14 cellular contexts compared by ENCODE assay signal in genomic region chr16:78903237-78903636, GRCh38.
A peak's percentile ranks its signal among the peaks of the same experiment; 100 is the strongest.
DNase-seq lines count a peak whose midpoint lies in the region; ATAC-seq lines count a peak whose summit lies in the region.
"Had no signal": no experiment of that assay in that cellular context is flagged by ENCODE, and none has a peak within 500 bp of the region (broad histone marks: within the 10 kb centered on the region; RNA-seq: fewer than 3 reads in every experiment).

No MANE protein-coding gene starts in this region.

- CTCF ChIA-PET in activated CD4-positive, alpha-beta T cell treated with anti-CD3 and anti-CD28 coated beads for 36 hours (lab: Charles Lee) = interaction anchor here (1.0 kb wide), 1 partner anchor 9 kb away, joined by 3 read pairs; no protein-coding TSS in a partner anchor

- ATAC-seq in activated CD4-positive, alpha-beta T cell treated with anti-CD3 and anti-CD28 coated beads for 36 hours = peak; percentile 22
- no peak for ATAC-seq in GM18502 (IDR thresholded peaks at IDR 0.05; ENCODE audit: poor library complexity, unreplicated experiment)
- ATAC-seq: CD8-positive, alpha-beta T cell had no signal

- POLR2A ChIA-PET in activated CD4-positive, alpha-beta T cell treated with anti-CD3 and anti-CD28 coated beads for 36 hours (lab: Charles Lee) = interaction anchor here (0.6 to 0.8 kb wide), 2 partner anchors 14 to 15 kb away, joined by 3 to 4 read pairs; no protein-coding TSS in a partner anchor

- no peaks in the 10 kb centered on the region for H3K27me3 Mint-ChIP-seq in activated CD4-positive, alpha-beta T cell treated with anti-CD3 and anti-CD28 coated beads for 36 hours

- no peaks in the 10 kb centered on the region for H3K9me3 Mint-ChIP-seq in activated CD4-positive, alpha-beta T cell treated with anti-CD3 and anti-CD28 coated beads for 36 hours (ENCODE audit: low read depth)

- peaks cover 33% of the 10 kb centered on the region for H3K4me1 Mint-ChIP-seq in activated CD4-positive, alpha-beta T cell treated with anti-CD3 and anti-CD28 coated beads for 36 hours
- H3K4me1 Mint-ChIP-seq: CD14-positive monocyte had no signal

- intact Hi-C loops in activated CD4-positive, alpha-beta T cell treated with anti-CD3 and anti-CD28 coated beads for 36 hours (cut with DNase I, micrococcal nuclease) = loop anchor here (5.0 kb wide), 3 partner anchors 104 to 364 kb away; no protein-coding TSS in a partner anchor

- H3K4me3 Mint-ChIP-seq in activated CD4-positive, alpha-beta T cell treated with anti-CD3 and anti-CD28 coated beads for 36 hours = no peak overlapping the region
- H3K4me3 Mint-ChIP-seq: CD14-positive monocyte; CD8-positive, alpha-beta T cell; H9 had no signal

- DNase-seq in activated CD4-positive, alpha-beta T cell treated with anti-CD3 and anti-CD28 coated beads for 36 hours = no peak
- DNase-seq in activated CD4-positive, alpha-beta T cell treated with anti-CD3 and anti-CD28 coated beads, Interleukin-2, amount 50 U/mL, for 48 hours = no peak
- DNase-seq in Caki2 (ENCODE audit: low read depth) (peak; percentile 3), NAMALWA (ENCODE audit: low spot score) (peak; percentile 13), activated T-cell treated with anti-CD3 and anti-CD28 coated beads for 4 hours (no peak), GF-D8 (lab: John Stamatoyannopoulos, UW) (no peak)
- DNase-seq: 8988T; CD8-positive, alpha-beta T cell; DMS 273 treated with DMSO at 0.1 percent for 48 hours; GDM1; GOT3; H9 had no signal

- H3K36me3 Mint-ChIP-seq in activated CD4-positive, alpha-beta T cell treated with anti-CD3 and anti-CD28 coated beads for 36 hours (ENCODE audit: low read depth) = no peaks in the 10 kb centered on the region
- H3K36me3 Mint-ChIP-seq: CD14-positive monocyte; CD8-positive, alpha-beta T cell had no signal

- H3K27ac Mint-ChIP-seq in activated CD4-positive, alpha-beta T cell treated with anti-CD3 and anti-CD28 coated beads for 36 hours = no peak overlapping the region
- H3K27ac Mint-ChIP-seq: CD14-positive monocyte; CD8-positive, alpha-beta T cell had no signal

- in situ Hi-C loops in Caki2 (cut with HindIII; ENCODE audit: low pct_unique_long_range_greater_than_20kb, low sequenced_read_pairs) = no loop called here

Comparison
In these comparisons a context has a peak if more than half of its experiments do, and no peak if none do; other contexts are left out.
1. DNase-seq: peak in Caki2 (single experiment) and NAMALWA (single experiment); none in activated CD4-positive, alpha-beta T cell treated with anti-CD3 and anti-CD28 coated beads for 36 hours (single experiment), activated CD4-positive, alpha-beta T cell treated with anti-CD3 and anti-CD28 coated beads, Interleukin-2, amount 50 U/mL, for 48 hours (0 of 2), activated T-cell treated with anti-CD3 and anti-CD28 coated beads for 4 hours (single experiment) and GF-D8 (single experiment).